Comparison of ENCODE assay signal across 8 cellular contexts in genomic region chr5:13478831-13479465, GRCh38.
DNase-seq lines count a peak whose midpoint lies in the region; ATAC-seq and TF ChIP-seq lines count a peak whose summit lies in the region.

No MANE protein-coding gene starts in this region.

- no peaks in the 10 kb centered on the region for H3K9me3 ChIP-seq in stomach
- H3K9me3 ChIP-seq in T-helper 17 cell (ENCODE audit: control insufficient read depth, low read length, poor library complexity, severe bottlenecking) = no peaks in the 10 kb centered on the region

- peaks cover 8% of the 10 kb centered on the region for H3K9me3 Mint-ChIP-seq in glutamatergic neuron (ENCODE audit: unreplicated experiment)

- intact Hi-C loops in left cardiac atrium (cut with DNase I) (no loop called here), Right ventricle myocardium inferior (cut with DNase I) (no loop called here), stomach (cut with DNase I; ENCODE audit: low total_unique reads) (no loop called here)

- no peaks in the 10 kb centered on the region for H3K27me3 ChIP-seq in stomach

- H3K27ac ChIP-seq in stomach = no peak overlapping the region

- no peak overlapping the region for H3K4me3 Mint-ChIP-seq in glutamatergic neuron (ENCODE audit: unreplicated experiment)
- H3K4me3 Mint-ChIP-seq in T-helper 17 cell = no peak overlapping the region

- H3K4me1 ChIP-seq in stomach = peaks cover 0 to 8% (median 0%) of the 10 kb centered on the region in 4 donors

- H3K4me1 Mint-ChIP-seq in glutamatergic neuron (ENCODE audit: low read depth, unreplicated experiment) (peaks cover 18% of the 10 kb centered on the region), T-helper 17 cell (no peaks in the 10 kb centered on the region)

- no peaks in the 10 kb centered on the region for H3K36me3 ChIP-seq in stomach

- no peak for DNase-seq in left cardiac atrium
- no peak for DNase-seq in Right ventricle myocardium inferior (ENCODE audit: missing footprints)
- peak; percentile 57 for DNase-seq in NAMALWA (ENCODE audit: low spot score)
- peak; percentile 16 to 80 for DNase-seq in SW 1271 (lab: John Stamatoyannopoulos, UW)
- DNase-seq in glutamatergic neuron = peak; percentile 34
- DNase-seq in stomach = peak; percentile 50
- DNase-seq in T-helper 17 cell = no peak

- ATAC-seq in left cardiac atrium (peak; percentile 38 to 73), Right ventricle myocardium inferior (no peak), T-helper 17 cell (no peak), HG03097 (IDR thresholded peaks at IDR 0.05; ENCODE audit: low FRiP score, unreplicated experiment) (no peak)

- peak; percentile 68 for TF ChIP-seq CTCF in glutamatergic neuron (IDR thresholded peaks at IDR 0.05; ENCODE audit: partially characterized antibody, unreplicated experiment)
- TF ChIP-seq CTCF in stomach (IDR thresholded peaks at IDR 0.05) = peak in 5 of 7 experiments; percentile 15 to 65 (median 40)

- WGBS in stomach, 5 donors = 19 to 28% (median 20%) methylated on average over 9 of the region's 9 CpGs

- no peak for TF ChIP-seq POLR2A in stomach (IDR thresholded peaks at IDR 0.05)

- no peak overlapping the region for H3K4me3 ChIP-seq in stomach

- H3K27me3 Mint-ChIP-seq in glutamatergic neuron (ENCODE audit: unreplicated experiment) = peaks cover 5% of the 10 kb centered on the region
- H3K27me3 Mint-ChIP-seq in T-helper 17 cell = no peaks in the 10 kb centered on the region

- H3K27ac Mint-ChIP-seq in glutamatergic neuron (ENCODE audit: unreplicated experiment) = no peak overlapping the region
- no peak overlapping the region for H3K27ac Mint-ChIP-seq in T-helper 17 cell

- no peak for TF ChIP-seq EP300 in stomach (IDR thresholded peaks at IDR 0.05)

- H3K36me3 Mint-ChIP-seq in glutamatergic neuron (ENCODE audit: unreplicated experiment) (no peaks in the 10 kb centered on the region), T-helper 17 cell (ENCODE audit: low read depth) (no peaks in the 10 kb centered on the region)

Comparison
In these comparisons a context has a peak if more than half of its experiments do, and no peak if none do; other contexts are left out.
1. ATAC-seq: peak in left cardiac atrium (2 of 2); none in Right ventricle myocardium inferior (single experiment), T-helper 17 cell (single experiment) and HG03097 (single experiment).
2. DNase-seq: peak in NAMALWA (single experiment), SW 1271 (2 of 2), glutamatergic neuron (single experiment) and stomach (single experiment); none in left cardiac atrium (single experiment), Right ventricle myocardium inferior (single experiment) and T-helper 17 cell (0 of 3).